1 cellular context compared by ENCODE assay signal in the genomic region with DNA sequence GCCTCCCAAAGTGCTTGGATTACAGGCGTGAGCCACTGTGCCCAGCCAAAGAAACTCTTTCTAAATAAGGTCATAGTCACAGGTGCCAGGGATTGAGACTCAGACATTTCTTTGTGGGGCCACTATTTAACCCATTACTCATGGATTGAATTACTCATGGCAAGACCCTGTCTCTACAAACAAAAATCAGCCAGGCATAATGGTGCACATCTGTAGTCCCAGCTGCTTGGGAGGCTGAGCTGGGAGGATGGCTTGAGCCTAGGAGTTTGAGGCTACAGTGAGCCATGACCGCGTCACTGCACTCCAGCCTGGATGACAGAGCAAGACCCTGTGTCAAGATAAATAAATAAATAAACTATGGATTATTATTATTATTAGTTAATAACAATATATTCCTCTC.
TF ChIP-seq lines count a peak whose summit lies in the region.

No MANE protein-coding gene starts in this region.

TF ChIP-seq in IMR-90, 13 proteins besides CTCF, POLR2A, EP300 and RAD21:
- TF ChIP-seq RCOR1 (IDR thresholded peaks at IDR 0.05; ENCODE audit: insufficient replicate concordance, low read length) (no peak), CEBPB (IDR thresholded peaks at IDR 0.05; ENCODE audit: low read depth, low read length) (no peak), NFE2L2 (IDR thresholded peaks at IDR 0.05; ENCODE audit: low read depth, low read length) (no peak), MAZ (IDR thresholded peaks at IDR 0.05; ENCODE audit: borderline replicate concordance, low read depth, low read length) (no peak), MAFK (IDR thresholded peaks at IDR 0.05; ENCODE audit: low read depth, low read length) (no peak), MXI1 (IDR thresholded peaks at IDR 0.05; ENCODE audit: borderline replicate concordance, low read depth, low read length) (no peak), FOS (IDR thresholded peaks at IDR 0.05; ENCODE audit: low read depth, low read length) (no peak), BHLHE40 (IDR thresholded peaks at IDR 0.05; ENCODE audit: low read depth, low read length) (no peak), CHD1 (IDR thresholded peaks at IDR 0.05; ENCODE audit: low read depth, low read length) (no peak), SMC3 (IDR thresholded peaks at IDR 0.05; ENCODE audit: low read depth, low read length) (no peak), RFX5 (IDR thresholded peaks at IDR 0.05; ENCODE audit: low read depth, low read length) (no peak)
- TF ChIP-seq, protein P1, sequence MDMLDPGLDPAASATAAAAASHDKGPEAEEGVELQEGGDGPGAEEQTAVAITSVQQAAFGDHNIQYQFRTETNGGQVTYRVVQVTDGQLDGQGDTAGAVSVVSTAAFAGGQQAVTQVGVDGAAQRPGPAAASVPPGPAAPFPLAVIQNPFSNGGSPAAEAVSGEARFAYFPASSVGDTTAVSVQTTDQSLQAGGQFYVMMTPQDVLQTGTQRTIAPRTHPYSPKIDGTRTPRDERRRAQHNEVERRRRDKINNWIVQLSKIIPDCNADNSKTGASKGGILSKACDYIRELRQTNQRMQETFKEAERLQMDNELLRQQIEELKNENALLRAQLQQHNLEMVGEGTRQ (IDR thresholded peaks at IDR 0.05; ENCODE audit: low read depth, low read length): no peak
- TF ChIP-seq, protein P2, sequence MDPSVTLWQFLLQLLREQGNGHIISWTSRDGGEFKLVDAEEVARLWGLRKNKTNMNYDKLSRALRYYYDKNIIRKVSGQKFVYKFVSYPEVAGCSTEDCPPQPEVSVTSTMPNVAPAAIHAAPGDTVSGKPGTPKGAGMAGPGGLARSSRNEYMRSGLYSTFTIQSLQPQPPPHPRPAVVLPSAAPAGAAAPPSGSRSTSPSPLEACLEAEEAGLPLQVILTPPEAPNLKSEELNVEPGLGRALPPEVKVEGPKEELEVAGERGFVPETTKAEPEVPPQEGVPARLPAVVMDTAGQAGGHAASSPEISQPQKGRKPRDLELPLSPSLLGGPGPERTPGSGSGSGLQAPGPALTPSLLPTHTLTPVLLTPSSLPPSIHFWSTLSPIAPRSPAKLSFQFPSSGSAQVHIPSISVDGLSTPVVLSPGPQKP (IDR thresholded peaks at IDR 0.05; ENCODE audit: borderline replicate concordance, low read depth, low read length): no peak
